Comparison of ENCODE assay signal across 1 cellular context in genomic region chr17:64131606-64132270, GRCh38.
TF ChIP-seq lines count a peak whose summit lies in the region.

No MANE protein-coding gene starts in this region.

TF ChIP-seq in K562, 482 proteins besides CTCF, POLR2A, EP300 and RAD21 (continued from another document):
- TF ChIP-seq ZNF280A (IDR thresholded peaks at IDR 0.05; ENCODE audit: low read depth, partially characterized antibody) = no peak
- no peak for TF ChIP-seq ZBTB9 (CRISPR knock-in tag; IDR thresholded peaks at IDR 0.05)
- TF ChIP-seq NR3C1 (CRISPR knock-in tag; IDR thresholded peaks at IDR 0.05) = no peak
- no peak for TF ChIP-seq SUPT5H (IDR thresholded peaks at IDR 0.05)
- TF ChIP-seq RBM22 (IDR thresholded peaks at IDR 0.05; ENCODE audit: low read depth, low read length, poor library complexity, severe bottlenecking) = no peak
- TF ChIP-seq CHD2 (IDR thresholded peaks at IDR 0.05; ENCODE audit: low read depth, low read length) = no peak
